29 cellular contexts compared by ENCODE assay signal in the genomic region with DNA sequence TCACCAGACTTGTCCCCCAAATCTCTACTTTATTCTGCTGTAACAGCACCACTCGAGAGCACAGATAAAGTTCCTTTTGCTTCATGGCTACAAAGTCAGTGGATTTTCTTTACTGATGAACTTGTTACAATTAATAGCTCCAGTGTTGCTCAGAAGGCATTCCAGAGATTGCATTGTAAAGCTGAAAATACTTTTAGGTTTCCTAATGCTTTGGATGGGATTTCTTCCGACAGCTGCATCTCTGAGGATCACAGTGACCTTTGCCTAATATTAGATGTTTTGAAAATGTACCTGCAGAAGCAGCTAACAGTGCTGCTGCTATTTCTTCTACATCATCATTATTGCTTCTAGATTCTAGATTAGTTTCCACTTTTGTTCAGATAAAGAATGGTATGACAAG. TPM values are rescaled to one million over a fixed set of nuclear protein-coding genes. Genes with fewer than 3 reads are reported as not detected.
"Had no signal": no experiment of that assay in that cellular context is flagged by ENCODE, and none has a peak within 500 bp of the region (broad histone marks: within the 10 kb centered on the region; RNA-seq: fewer than 3 reads in every experiment).

No MANE protein-coding gene starts in this region.

- H3K36me3 Mint-ChIP-seq: activated CD4-positive, alpha-beta memory T cell treated with anti-CD3 and anti-CD28 coated beads for 36 hours; activated naive CD4-positive, alpha-beta T cell treated with anti-CD3 and anti-CD28 coated beads, Interleukin-2, amount 10 ng/mL, durations not matched to agents 7 days and 5 days; activated naive CD8-positive, alpha-beta T cell treated with anti-CD3 and anti-CD28 coated beads for 36 hours had no signal

- H3K27ac ChIP-seq: adrenal gland, body of pancreas, SK-N-MC, VCaP had no signal

- H3K9me3 ChIP-seq: adrenal gland, body of pancreas had no signal

- H3K27ac Mint-ChIP-seq: activated CD4-positive, alpha-beta memory T cell treated with anti-CD3 and anti-CD28 coated beads for 36 hours; activated CD4-positive, alpha-beta T cell treated with anti-CD3 and anti-CD28 coated beads, Interleukin-2, amount 10 ng/mL, durations not matched to agents 7 days and 5 days; activated naive CD4-positive, alpha-beta T cell treated with anti-CD3 and anti-CD28 coated beads, Interleukin-2, amount 10 ng/mL, durations not matched to agents 7 days and 5 days; activated naive CD8-positive, alpha-beta T cell treated with anti-CD3 and anti-CD28 coated beads for 36 hours; activated T-helper 2 cell treated with anti-CD3 and anti-CD28 coated beads, Interferon-gamma antibody, Interleukin-2, Interleukin-4, amounts not matched to agents 10 μg/mL and 5 μg/mL and 100 μg/mL, durations not matched to agents 14 hours and 24 hours and 36 hours had no signal

- H3K4me1 Mint-ChIP-seq: activated naive CD4-positive, alpha-beta T cell treated with anti-CD3 and anti-CD28 coated beads, Interleukin-2, amount 10 ng/mL, durations not matched to agents 7 days and 5 days; activated naive CD8-positive, alpha-beta T cell treated with anti-CD3 and anti-CD28 coated beads for 36 hours; central memory CD8-positive, alpha-beta T cell had no signal

- ATAC-seq: body of pancreas, Right ventricle myocardium inferior had no signal

- H3K9me3 Mint-ChIP-seq: activated CD4-positive, alpha-beta memory T cell treated with anti-CD3 and anti-CD28 coated beads for 36 hours; activated CD4-positive, alpha-beta T cell treated with anti-CD3 and anti-CD28 coated beads, Interleukin-2, amount 10 ng/mL, durations not matched to agents 7 days and 5 days; activated naive CD4-positive, alpha-beta T cell treated with anti-CD3 and anti-CD28 coated beads, Interleukin-2, amount 10 ng/mL, durations not matched to agents 7 days and 5 days; activated naive CD8-positive, alpha-beta T cell treated with anti-CD3 and anti-CD28 coated beads for 36 hours; activated T-helper 2 cell treated with anti-CD3 and anti-CD28 coated beads, Interferon-gamma antibody, Interleukin-2, Interleukin-4, amounts not matched to agents 10 μg/mL and 5 μg/mL and 100 μg/mL, durations not matched to agents 14 hours and 24 hours and 36 hours; central memory CD8-positive, alpha-beta T cell had no signal

- H3K27me3 ChIP-seq: adrenal gland, body of pancreas had no signal

- DNase-seq: activated CD4-positive, alpha-beta memory T cell treated with anti-CD3 and anti-CD28 coated beads for 36 hours; activated CD4-positive, alpha-beta T cell treated with anti-CD3 and anti-CD28 coated beads, Interleukin-2, amount 10 ng/mL, durations not matched to agents 7 days and 5 days; activated CD4-positive, CD25-positive, alpha-beta regulatory T cell; activated CD8-positive, alpha-beta memory T cell treated with anti-CD3 and anti-CD28 coated beads for 24 hours; activated gamma-delta T cell treated with Interleukin-2 at 50 U/mL for 16 hours; activated naive CD4-positive, alpha-beta T cell treated with anti-CD3 and anti-CD28 coated beads, Interleukin-2, amount 10 ng/mL, durations not matched to agents 7 days and 5 days; activated naive CD8-positive, alpha-beta T cell treated with anti-CD3 and anti-CD28 coated beads for 36 hours; activated T-cell treated with anti-CD3 and anti-CD28 coated beads for 4 hours; activated T-cell treated with anti-CD3 and anti-CD28 coated beads, Interleukin-2, amount 50 U/mL, for 48 hours; adrenal gland; aorta; body of pancreas; MM.1S; NCI-H1048; NCI-H146; NCI-H187 treated with DMSO at 0.1 percent for 48 hours; NCI-H2171 treated with DMSO at 0.1 percent for 48 hours; NCI-H226; NCI-H526 treated with DMSO at 0.1 percent for 48 hours; NCI-H82; RPMI8226; T-helper 1 cell had no signal

- H3K27me3 Mint-ChIP-seq: activated CD4-positive, alpha-beta memory T cell treated with anti-CD3 and anti-CD28 coated beads for 36 hours; activated naive CD4-positive, alpha-beta T cell treated with anti-CD3 and anti-CD28 coated beads, Interleukin-2, amount 10 ng/mL, durations not matched to agents 7 days and 5 days; central memory CD8-positive, alpha-beta T cell had no signal

- H3K4me1 ChIP-seq: adrenal gland, body of pancreas had no signal

- H3K4me3 Mint-ChIP-seq: activated CD4-positive, alpha-beta memory T cell treated with anti-CD3 and anti-CD28 coated beads for 36 hours; activated CD4-positive, alpha-beta T cell treated with anti-CD3 and anti-CD28 coated beads, Interleukin-2, amount 10 ng/mL, durations not matched to agents 7 days and 5 days; activated naive CD4-positive, alpha-beta T cell treated with anti-CD3 and anti-CD28 coated beads, Interleukin-2, amount 10 ng/mL, durations not matched to agents 7 days and 5 days; activated naive CD8-positive, alpha-beta T cell treated with anti-CD3 and anti-CD28 coated beads for 36 hours; central memory CD8-positive, alpha-beta T cell had no signal

- H3K4me3 ChIP-seq: adrenal gland, body of pancreas, SK-N-MC had no signal

RNA-seq across cellular contexts. Expression of gene TMEM171, which starts 58.8 kb away (rescaled TPM):
- total RNA-seq: activated CD4-positive, alpha-beta memory T cell treated with anti-CD3 and anti-CD28 coated beads for 36 hours; activated CD4-positive, alpha-beta T cell treated with anti-CD3 and anti-CD28 coated beads, Interleukin-2, amount 10 ng/mL, durations not matched to agents 7 days and 5 days; activated naive CD8-positive, alpha-beta T cell treated with anti-CD3 and anti-CD28 coated beads for 36 hours; activated T-helper 2 cell treated with anti-CD3 and anti-CD28 coated beads, Interferon-gamma antibody, Interleukin-2, Interleukin-4, amounts not matched to agents 10 μg/mL and 5 μg/mL and 100 μg/mL, durations not matched to agents 14 hours and 24 hours and 36 hours; aorta; OCI-LY7; Right ventricle myocardium inferior; T-helper 2 cell treated with Interferon-gamma antibody and Interleukin-4, amounts not matched to agents 100 ng/mL and 5 ng/mL, for 36 hours had no signal
